In the genomic region with DNA sequence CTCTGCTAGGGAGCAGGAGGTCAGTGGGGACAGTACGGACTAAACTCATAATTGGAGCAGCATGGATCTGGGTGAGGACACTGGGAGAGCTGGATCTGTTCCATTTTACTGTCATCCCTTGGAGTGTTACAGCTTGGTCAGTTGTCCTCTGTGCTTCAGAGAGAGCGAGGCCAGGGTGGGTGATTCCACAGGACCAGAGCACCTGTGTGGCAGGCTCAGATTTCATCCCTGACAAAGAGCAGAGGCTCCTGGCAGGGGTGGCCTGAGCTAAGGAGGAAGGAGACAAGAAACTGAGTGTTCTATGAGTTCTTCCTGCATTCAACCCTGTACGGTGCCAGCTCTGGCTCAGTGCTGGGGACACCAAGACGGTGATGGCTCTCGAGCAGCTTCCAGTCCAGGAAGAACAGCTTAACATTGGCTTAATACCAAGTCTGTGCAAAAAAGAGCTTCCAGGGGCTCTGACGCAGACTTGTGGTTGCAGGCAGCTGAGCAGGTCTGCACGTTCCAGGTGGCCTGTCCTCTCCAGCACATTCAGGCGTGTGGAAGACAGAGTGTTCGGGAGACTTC, we compare ENCODE assay signal across 11 cellular contexts. TPM values are rescaled to one million over a fixed set of nuclear protein-coding genes. Genes with fewer than 3 reads are reported as not detected.
A peak's percentile ranks its signal among the peaks of the same experiment; 100 is the strongest.
DNase-seq lines count a peak whose midpoint lies in the region; ATAC-seq and TF ChIP-seq lines count a peak whose summit lies in the region.
"Had no signal": no experiment of that assay in that cellular context is flagged by ENCODE, and none has a peak within 500 bp of the region (broad histone marks: within the 10 kb centered on the region; RNA-seq: fewer than 3 reads in every experiment).

No MANE protein-coding gene starts in this region.

- peak; percentile 60 for ATAC-seq in SK-N-SH treated with all-trans-retinoic acid at 6 μM for 48 hours
- ATAC-seq in WTC11: no peak; the same call in 1 of the 2 replicates
- ATAC-seq in heart right ventricle: peak in 7 of 8 donors; percentile 12 to 79 (median 32)
- no peak for ATAC-seq in HG02759 (IDR thresholded peaks at IDR 0.05; ENCODE audit: unreplicated experiment)
- ATAC-seq in activated T-helper 17 cell treated with anti-CD3 and anti-CD28 coated beads, Interleukin-2, amount 50 U/mL, for 72 hours (replicated peaks): no peak

- no peak overlapping the region for H3K9ac ChIP-seq in SK-N-SH

- H4K20me1 ChIP-seq in SK-N-SH (ENCODE audit: insufficient read depth): no peaks in the 10 kb centered on the region

- H2AFZ ChIP-seq in SK-N-SH (ENCODE audit: low read depth): no peak overlapping the region

- peaks cover 10% of the 10 kb centered on the region for H3F3A ChIP-seq in SK-N-SH (replicated peaks; ENCODE audit: insufficient read depth)

- no peak for TF ChIP-seq EP300 in SK-N-SH (IDR thresholded peaks at IDR 0.05; ENCODE audit: borderline replicate concordance in 1 of 2, low read depth in 1 of 2, low read length in 1 of 2)

- no peaks in the 10 kb centered on the region for H3K9me3 ChIP-seq in SK-N-SH
- H3K9me3 ChIP-seq in heart right ventricle: no peaks in the 10 kb centered on the region
- no peaks in the 10 kb centered on the region for H3K9me3 ChIP-seq in spleen
- H3K9me3 ChIP-seq: SJSA1 had no signal

- no peaks in the 10 kb centered on the region for H3K27me3 Mint-ChIP-seq in WTC11 (ENCODE audit: low read depth)
- H3K27me3 Mint-ChIP-seq in activated T-helper 17 cell treated with anti-CD3 and anti-CD28 coated beads, Interleukin-2, amount 50 U/mL, for 72 hours: peaks cover 8% of the 10 kb centered on the region

- H3K4me3 Mint-ChIP-seq in WTC11: no peak overlapping the region
- no peak overlapping the region for H3K4me3 Mint-ChIP-seq in activated T-helper 17 cell treated with anti-CD3 and anti-CD28 coated beads, Interleukin-2, amount 50 U/mL, for 72 hours

- POLR2A ChIA-PET in SK-N-SH (lab: Yijun Ruan, JAX) (interaction anchor here (0.7 to 1.3 kb wide), 5 partner anchors 9 to 41 kb away, joined by 3 to 4 read pairs (median 3); a partner anchor contains a TSS), WTC11 (lab: Charles Lee) (no interaction called here)

- no peaks in the 10 kb centered on the region for H3K36me3 ChIP-seq in SK-N-SH (replicated peaks in 1 of 2; ENCODE audit: control insufficient read depth in 1 of 2, insufficient read depth in 2 of 2, low read length in 1 of 2)
- no peaks in the 10 kb centered on the region for H3K36me3 ChIP-seq in heart right ventricle
- H3K36me3 ChIP-seq in spleen: no peaks in the 10 kb centered on the region
- H3K36me3 ChIP-seq: SJSA1 had no signal

- H3K27ac ChIP-seq in SK-N-SH (ENCODE audit: low read depth in 2 of 2, low read length in 1 of 2): peak overlapping the region in 1 of 2 experiments; percentile 39; a peak in 1 of 4 replicates
- H3K27ac ChIP-seq in heart right ventricle: peak overlapping the region in 2 of 10 donors; percentile 63 to 68
- no peak overlapping the region for H3K27ac ChIP-seq in spleen
- H3K27ac ChIP-seq: SJSA1 had no signal

- no peak overlapping the region for H3K4me2 ChIP-seq in SK-N-SH

- intact Hi-C loops in heart right ventricle (cut with DNase I): no loop called here
- intact Hi-C loops in spleen (cut with DNase I; ENCODE audit: low total_unique reads): no loop called here

- no peak for TF ChIP-seq POLR2A in spleen (IDR thresholded peaks at IDR 0.05)

- H3K4me1 ChIP-seq in SK-N-SH (ENCODE audit: control insufficient read depth in 1 of 2, insufficient read depth in 2 of 2, low read depth in 1 of 2, low read length in 1 of 2) (peaks cover 0 to 16% of the 10 kb centered on the region in 2 experiments; a peak in 1 of 4 replicates), heart right ventricle (peaks cover 0 to 31% (median 22%) of the 10 kb centered on the region in 9 donors), spleen (peaks cover 0 to 24% (median 13%) of the 10 kb centered on the region in 6 donors)

- DNase-seq in SK-N-SH (no peak), WTC11 (ENCODE audit: low spot score) (no peak), heart right ventricle (no peak), spleen (peak; percentile 36), DMS114 treated with DMSO at 0.1 percent for 48 hours (lab: John Stamatoyannopoulos, UW; ENCODE audit: unreplicated experiment) (no peak)
- DNase-seq: activated CD4-positive, alpha-beta T cell treated with anti-CD3 and anti-CD28 coated beads, Interleukin-2, amount 50 U/mL, for 4 hours; NCI-H1694 had no signal

- H3K9me3 Mint-ChIP-seq in WTC11: no peaks in the 10 kb centered on the region
- H3K9me3 Mint-ChIP-seq in activated T-helper 17 cell treated with anti-CD3 and anti-CD28 coated beads, Interleukin-2, amount 50 U/mL, for 72 hours: no peaks in the 10 kb centered on the region

- H3K36me3 Mint-ChIP-seq in WTC11: no peaks in the 10 kb centered on the region
- no peaks in the 10 kb centered on the region for H3K36me3 Mint-ChIP-seq in activated T-helper 17 cell treated with anti-CD3 and anti-CD28 coated beads, Interleukin-2, amount 50 U/mL, for 72 hours (ENCODE audit: low read depth)

- H3K79me2 ChIP-seq in SK-N-SH (ENCODE audit: insufficient read depth): no peaks in the 10 kb centered on the region

- H3K27me3 ChIP-seq in SK-N-SH (ENCODE audit: insufficient read depth) (no peaks in the 10 kb centered on the region), heart right ventricle (no peaks in the 10 kb centered on the region), spleen (replicated peaks in 1 of 7) (no peaks in the 10 kb centered on the region)
- H3K27me3 ChIP-seq: SJSA1 had no signal

- no peak overlapping the region for H3K4me3 ChIP-seq in SK-N-SH (ENCODE audit: low read depth in 2 of 2, low read length in 1 of 2)
- no peak overlapping the region for H3K4me3 ChIP-seq in heart right ventricle
- H3K4me3 ChIP-seq in spleen: no peak overlapping the region
- H3K4me3 ChIP-seq: SJSA1 had no signal

- TF ChIP-seq CTCF in SK-N-SH (IDR thresholded peaks at IDR 0.05) (no peak), WTC11 (IDR thresholded peaks at IDR 0.05) (no peak), heart right ventricle (IDR thresholded peaks at IDR 0.05) (no peak), spleen (IDR thresholded peaks at IDR 0.05 in 8 of 11, conservative IDR thresholded peaks at IDR 0.05 in 3 of 11) (no peak)

- H3K9me2 ChIP-seq in SK-N-SH: no peaks in the 10 kb centered on the region

- no peak for TF ChIP-seq RAD21 in SK-N-SH (IDR thresholded peaks at IDR 0.05; ENCODE audit: low read length)

- H3K4me1 Mint-ChIP-seq in WTC11: peaks cover 9% of the 10 kb centered on the region
- H3K4me1 Mint-ChIP-seq in activated T-helper 17 cell treated with anti-CD3 and anti-CD28 coated beads, Interleukin-2, amount 50 U/mL, for 72 hours: peaks cover 4% of the 10 kb centered on the region

- H3K27ac Mint-ChIP-seq in WTC11: no peak overlapping the region
- no peak overlapping the region for H3K27ac Mint-ChIP-seq in activated T-helper 17 cell treated with anti-CD3 and anti-CD28 coated beads, Interleukin-2, amount 50 U/mL, for 72 hours

- WGBS in SK-N-SH (ENCODE audit: low lambda C conversion rate): 76% methylated on average over 6 of the region's 9 CpGs
- WGBS in heart right ventricle, 2 donors: 39 to 41% methylated on average over 9 of the region's 9 CpGs
- 45 to 55% (median 47%) methylated on average over 9 of the region's 9 CpGs for WGBS in spleen, 5 donors

- CTCF ChIA-PET in SK-N-SH (lab: Yijun Ruan, JAX): interaction anchor here (0.7 to 1.8 kb wide), 4 partner anchors 9 to 18 kb away, joined by 4 to 6 read pairs (median 4); a partner anchor contains a TSS
- CTCF ChIA-PET in WTC11 (lab: Charles Lee): interaction anchor here (0.8 to 2.4 kb wide), 5 partner anchors 10 to 106 kb away, joined by 3 to 20 read pairs (median 4); a partner anchor contains a TSS

TF ChIP-seq in SK-N-SH treated with all-trans-retinoic acid at 6 μM for 48 hours, 23 proteins besides CTCF, POLR2A, EP300 and RAD21 (continues in another document):
- TF ChIP-seq ZNF70 (CRISPR knock-in tag; IDR thresholded peaks at IDR 0.05) (no peak), TCF4 (CRISPR knock-in tag; IDR thresholded peaks at IDR 0.05; ENCODE audit: borderline replicate concordance) (no peak)

TF ChIP-seq in SK-N-SH, 30 proteins besides CTCF, POLR2A, EP300 and RAD21 (continues in another document):
- TF ChIP-seq NFIC (IDR thresholded peaks at IDR 0.05; ENCODE audit: borderline replicate concordance) (no peak), GATA2 (CRISPR knock-in tag; IDR thresholded peaks at IDR 0.05) (no peak), YY1 (IDR thresholded peaks at IDR 0.05; ENCODE audit: low read depth) (no peak)

TF ChIP-seq in WTC11, 78 proteins besides CTCF, POLR2A, EP300 and RAD21:
- TF ChIP-seq ZNF317 (CRISPR knock-in tag; IDR thresholded peaks at IDR 0.05; ENCODE audit: borderline replicate concordance, low read depth): peak; percentile 83
- no peak for TF ChIP-seq JUN (CRISPR knock-in tag; IDR thresholded peaks at IDR 0.05)
- TF ChIP-seq NFYB (CRISPR knock-in tag; conservative IDR thresholded peaks at IDR 0.05; ENCODE audit: low read depth): no peak

RNA-seq across cellular contexts. Expression of a gene that starts 8.4 kb away (rescaled TPM):
- polyA plus RNA-seq in SK-N-SH (2012; rRNA removed): 2.3 and 4.4 TPM in 2 replicates
- 2.0 and 3.5 TPM in 2 replicates for polyA plus RNA-seq in SK-N-SH (2012; cell fraction: cytosol; rRNA removed)
- polyA plus RNA-seq in SK-N-SH (2012; cell fraction: nucleus; rRNA removed): 2.6 and 3.5 TPM in 2 replicates
- total RNA-seq in WTC11 (2021): 5.0 to 6.7 TPM (median 6.5 TPM) in 3 replicates
- total RNA-seq in heart right ventricle: 10 to 100 TPM in 1 of 10 donors, 1 to 10 TPM in 9; 2.1 to 22.5 (median 6.1) TPM
- 10 to 100 TPM in 1 of 2 donors, 1 to 10 TPM in 1; 6.8 to 12.2 TPM for polyA plus RNA-seq in heart right ventricle
- total RNA-seq in spleen: 1 to 10 TPM; 2.2 to 7.7 (median 2.7) TPM
- 1 to 10 TPM in 2 of 3 donors, under 1 TPM in 1; 0.87 to 6.2 (median 2.7) TPM for polyA plus RNA-seq in spleen
- under 1 TPM; 0.40 to 0.48 TPM for total RNA-seq in activated T-helper 17 cell treated with anti-CD3 and anti-CD28 coated beads, Interleukin-2, amount 50 U/mL, for 72 hours

RNA-seq across cellular contexts. Expression of a gene that starts 38.9 kb away (rescaled TPM):
- polyA plus RNA-seq in SK-N-SH (2012; rRNA removed) (111 and 125 TPM in 2 replicates), heart right ventricle (10 to 100 TPM; 14.3 to 60.4 TPM), spleen (10 to 100 TPM; 16.0 to 24.4 (median 22.8) TPM)
- polyA plus RNA-seq in SK-N-SH (2012; cell fraction: cytosol; rRNA removed): 96.3 and 101 TPM in 2 replicates
- 86.6 and 105 TPM in 2 replicates for polyA plus RNA-seq in SK-N-SH (2012; cell fraction: nucleus; rRNA removed)
- total RNA-seq in WTC11 (2021) (46.0 to 50.7 TPM (median 50.5 TPM) in 3 replicates), heart right ventricle (10 to 100 TPM; 25.9 to 44.5 (median 31.5) TPM), spleen (10 to 100 TPM; 18.7 to 38.1 (median 29.8) TPM)
- total RNA-seq in activated T-helper 17 cell treated with anti-CD3 and anti-CD28 coated beads, Interleukin-2, amount 50 U/mL, for 72 hours: 10 to 100 TPM; 27.4 to 44.3 TPM

RNA-seq across cellular contexts. Expression of a gene that starts 40.7 kb away (rescaled TPM):
- 2.5 and 4.4 TPM in 2 replicates for polyA plus RNA-seq in SK-N-SH (2012; rRNA removed)
- 1.2 and 2.1 TPM in 2 replicates for polyA plus RNA-seq in SK-N-SH (2012; cell fraction: cytosol; rRNA removed)
- 12.2 and 14.8 TPM in 2 replicates for polyA plus RNA-seq in SK-N-SH (2012; cell fraction: nucleus; rRNA removed)
- 10.6 to 12.6 TPM (median 12.2 TPM) in 3 replicates for total RNA-seq in WTC11 (2021)
- total RNA-seq in heart right ventricle: 10 to 100 TPM; 14.5 to 27.0 (median 21.9) TPM
- polyA plus RNA-seq in heart right ventricle: 10 to 100 TPM; 10.3 to 27.1 TPM
- total RNA-seq in spleen: 10 to 100 TPM in 1 of 7 donors, 1 to 10 TPM in 6; 1.7 to 15.7 (median 5.7) TPM
- 1 to 10 TPM; 3.3 to 4.6 (median 4.6) TPM for polyA plus RNA-seq in spleen
- 1 to 10 TPM in 1 of 2 donors, under 1 TPM in 1; 0.79 to 3.2 TPM for total RNA-seq in activated T-helper 17 cell treated with anti-CD3 and anti-CD28 coated beads, Interleukin-2, amount 50 U/mL, for 72 hours
- total RNA-seq: SJSA1 had no signal

Comparison
In these comparisons a context has a peak if more than half of its experiments do, and no peak if none do; other contexts are left out.
1. ATAC-seq: peak in SK-N-SH treated with all-trans-retinoic acid at 6 μM for 48 hours (single experiment) and heart right ventricle (7 of 8); none in WTC11 (single experiment), HG02759 (single experiment) and activated T-helper 17 cell treated with anti-CD3 and anti-CD28 coated beads, Interleukin-2, amount 50 U/mL, for 72 hours (single experiment).